7 cellular contexts compared by ENCODE assay signal in the genomic region with DNA sequence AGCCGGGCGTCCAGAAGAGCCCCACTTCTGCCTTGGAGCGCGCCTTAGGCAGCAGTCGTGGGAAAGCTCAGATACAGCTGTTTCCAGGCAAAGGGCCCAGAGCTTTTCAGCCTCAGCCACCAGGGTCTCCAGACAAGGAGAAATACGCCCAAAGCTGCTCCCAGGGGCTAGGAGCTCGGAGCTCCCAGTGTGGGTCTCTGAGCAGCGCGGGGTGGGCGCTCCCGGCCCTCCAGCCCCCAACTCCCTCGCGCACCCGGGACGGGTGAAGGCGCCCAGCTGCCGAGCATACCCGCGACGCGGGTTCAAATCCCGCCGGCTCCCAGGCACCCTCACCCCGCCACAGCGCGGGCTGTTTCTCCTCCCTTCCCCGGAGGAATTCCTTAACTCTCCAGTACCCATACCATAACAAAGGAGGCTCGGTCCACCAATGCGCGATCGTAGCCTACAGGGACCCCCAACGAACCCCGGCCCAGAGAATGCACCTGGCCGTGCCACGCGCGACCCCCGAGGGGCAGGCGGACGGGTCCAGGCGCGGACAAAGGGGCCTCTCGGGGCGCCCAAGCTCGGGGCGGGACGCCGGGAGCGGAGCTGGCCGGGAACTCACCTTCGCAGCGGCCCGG. TPM values are rescaled to one million over a fixed set of nuclear protein-coding genes. Genes with fewer than 3 reads are reported as not detected.
DNase-seq lines count a peak whose midpoint lies in the region; ATAC-seq, FAIRE-seq and TF ChIP-seq lines count a peak whose summit lies in the region.

No MANE protein-coding gene starts in this region.

- peaks cover 3% of the 10 kb centered on the region for H3K79me1 ChIP-seq in mesenchymal stem cell (replicated peaks; ENCODE audit: low read length, poor library complexity, severe bottlenecking)

- H3K4me3 ChIP-seq in Panc1 (ENCODE audit: low read depth in 2 of 2, low read length in 2 of 2) (peak overlapping the region; percentile 11 to 37; a peak in 3 of 4 replicates), endothelial cell of umbilical vein (replicated peaks in 1 of 3; ENCODE audit: insufficient read depth in 1 of 3, low read depth in 1 of 3, low read length in 3 of 3) (peak overlapping the region; percentile 64 to 83 (median 71)), mesenchymal stem cell (ENCODE audit: insufficient read depth in 1 of 2, low read depth in 1 of 2, low read length in 2 of 2) (peak overlapping the region; percentile 75 to 94), tibial artery (peak overlapping the region; percentile 79 to 97)

- peak overlapping the region; percentile 29 to 60 for H2BK12ac ChIP-seq in mesenchymal stem cell (ENCODE audit: low read length in 2 of 2)

- dilution Hi-C loops in endothelial cell of umbilical vein (cut with MboI; ENCODE audit: extremely low pct_ligation_motif_present, low sequenced_read_pairs), result no loop called here

- no peaks in the 10 kb centered on the region for H3K9me1 ChIP-seq in endothelial cell of umbilical vein (replicated peaks; ENCODE audit: control insufficient read depth, extremely low read depth, insufficient read depth, low read length)

- under 1% methylated on average over 52 of the region's 53 CpGs for WGBS in mesenchymal stem cell

- H3K4ac ChIP-seq in mesenchymal stem cell (ENCODE audit: low read depth in 1 of 2, low read length in 2 of 2), result peak overlapping the region; percentile 76 to 96

- peak overlapping the region; percentile 79 for H3K4me2 ChIP-seq in endothelial cell of umbilical vein (ENCODE audit: insufficient read depth, low read length)
- peak overlapping the region; percentile 69 for H3K4me2 ChIP-seq in mesenchymal stem cell (ENCODE audit: low read length, poor library complexity, severe bottlenecking)

- H3K27me3 ChIP-seq in Panc1 (ENCODE audit: control insufficient read depth, insufficient read depth, low read length) (peaks cover 9% of the 10 kb centered on the region), endothelial cell of umbilical vein (ENCODE audit: control insufficient read depth in 2 of 2, insufficient read depth in 2 of 2, low read length in 2 of 2) (no peaks in the 10 kb centered on the region), mesenchymal stem cell (ENCODE audit: control insufficient read depth in 1 of 2, insufficient read depth in 1 of 2, low read length in 2 of 2) (no peaks in the 10 kb centered on the region), tibial artery (no peaks in the 10 kb centered on the region)

- H3K4me1 ChIP-seq in Panc1 (ENCODE audit: control insufficient read depth, insufficient read depth, low read length), result no peaks in the 10 kb centered on the region
- H3K4me1 ChIP-seq in endothelial cell of umbilical vein (ENCODE audit: control insufficient read depth, extremely low read depth, insufficient read depth, low read length), result peaks cover 64% of the 10 kb centered on the region
- H3K4me1 ChIP-seq in mesenchymal stem cell (ENCODE audit: control insufficient read depth, insufficient read depth, low read depth, low read length), result peaks cover 29% of the 10 kb centered on the region
- peaks cover 0 to 63% (median 42%) of the 10 kb centered on the region in 4 donors for H3K4me1 ChIP-seq in tibial artery

- H2AK5ac ChIP-seq in mesenchymal stem cell (ENCODE audit: low read length, severe bottlenecking), result no peak overlapping the region

- no peak for TF ChIP-seq POLR2A in endothelial cell of umbilical vein (IDR thresholded peaks at IDR 0.05; ENCODE audit: low read depth, low read length)

- CTCF ChIA-PET in Panc1 (lab: Charles Lee) (interaction anchor here (0.7 kb wide), 1 partner anchor 638 kb away, joined by 4 read pairs; no protein-coding TSS in a partner anchor), endothelial cell of umbilical vein (lab: Charles Lee) (interaction anchor here (0.7 to 5.0 kb wide), 20 partner anchors 7 to 105 kb away, joined by 3 to 43 read pairs (median 4); no protein-coding TSS in a partner anchor)

- DNase-seq in Panc1 (ENCODE audit: low read depth, low spot score), result no peak
- peak; percentile 59 for DNase-seq in endothelial cell of umbilical vein (ENCODE audit: low read depth, low spot score)
- DNase-seq in mesenchymal stem cell, result peak; percentile 62
- DNase-seq in tibial artery, result peak in 1 of 2 donors; percentile 65
- DNase-seq in NOMO-1 (lab: John Stamatoyannopoulos, UW; ENCODE audit: unreplicated experiment in 2 of 2), result no peak
- DNase-seq in GM19240 (ENCODE audit: insufficient read length, low spot score), result no peak
- DNase-seq in NOMO-1 treated with dmso at 0.1 percent for 144 hours (lab: John Stamatoyannopoulos, UW; ENCODE audit: unreplicated experiment), result no peak

- POLR2A ChIA-PET in Panc1 (lab: Charles Lee) (interaction anchor here (0.6 kb wide), 1 partner anchor 12 kb away, joined by 10 read pairs; no protein-coding TSS in a partner anchor), endothelial cell of umbilical vein (lab: Charles Lee) (interaction anchor here (0.9 to 1.2 kb wide), 3 partner anchors 17 to 409 kb away, joined by 3 to 4 read pairs (median 4); no protein-coding TSS in a partner anchor)

- no peak for TF ChIP-seq CTCF in Panc1 (IDR thresholded peaks at IDR 0.05)
- TF ChIP-seq CTCF in endothelial cell of umbilical vein (IDR thresholded peaks at IDR 0.05; ENCODE audit: extremely low read depth in 1 of 2, insufficient read depth in 1 of 2, low read depth in 1 of 2, low read length in 2 of 2), result no peak
- TF ChIP-seq CTCF in tibial artery (IDR thresholded peaks at IDR 0.05), result no peak

- no peak for FAIRE-seq in endothelial cell of umbilical vein (lab: Jason Lieb, UNC)

- H2BK5ac ChIP-seq in mesenchymal stem cell (ENCODE audit: low read depth, low read length, poor library complexity, severe bottlenecking), result peak overlapping the region; percentile 91

- no peak for ATAC-seq in Panc1

- peak overlapping the region; percentile 93 for H4K91ac ChIP-seq in mesenchymal stem cell (ENCODE audit: low read length)

- in situ Hi-C loops in Panc1 (cut with HindIII; ENCODE audit: low pct_unique_long_range_greater_than_20kb, low sequenced_read_pairs), result no loop called here

- H3K18ac ChIP-seq in mesenchymal stem cell (ENCODE audit: low read depth in 1 of 2, low read length in 2 of 2), result peak overlapping the region; percentile 88 to 94

- H2AFZ ChIP-seq in endothelial cell of umbilical vein (ENCODE audit: low read depth, low read length) (no peak overlapping the region), mesenchymal stem cell (ENCODE audit: low read depth, low read length) (no peak overlapping the region)

- H3K9ac ChIP-seq in endothelial cell of umbilical vein (replicated peaks; ENCODE audit: extremely low read depth, insufficient read depth, low read length) (peak overlapping the region; percentile 74), mesenchymal stem cell (ENCODE audit: low read length) (peak overlapping the region; percentile 86)

- H4K8ac ChIP-seq in mesenchymal stem cell (ENCODE audit: low read length), result peak overlapping the region; percentile 73

- peak overlapping the region; percentile 94 for H2BK15ac ChIP-seq in mesenchymal stem cell (ENCODE audit: low read depth, poor library complexity, severe bottlenecking)

- H3K9me3 ChIP-seq in Panc1 (ENCODE audit: control insufficient read depth, insufficient read depth, low read depth, low read length), result no peaks in the 10 kb centered on the region
- no peaks in the 10 kb centered on the region for H3K9me3 ChIP-seq in endothelial cell of umbilical vein (replicated peaks; ENCODE audit: control insufficient read depth, insufficient read depth, low read length)
- H3K9me3 ChIP-seq in mesenchymal stem cell (ENCODE audit: control insufficient read depth, low read length), result no peaks in the 10 kb centered on the region
- no peaks in the 10 kb centered on the region for H3K9me3 ChIP-seq in tibial artery

- no peaks in the 10 kb centered on the region for H3K36me3 ChIP-seq in Panc1 (ENCODE audit: control insufficient read depth, insufficient read depth, low read length)
- H3K36me3 ChIP-seq in endothelial cell of umbilical vein (ENCODE audit: control insufficient read depth in 2 of 2, extremely low read depth in 1 of 2, insufficient read depth in 2 of 2, low read length in 2 of 2), result peaks cover 2 to 7% of the 10 kb centered on the region in 2 experiments
- H3K36me3 ChIP-seq in mesenchymal stem cell (ENCODE audit: control insufficient read depth in 1 of 2, insufficient read depth in 2 of 2, low read depth in 1 of 2, low read length in 2 of 2), result peaks cover 9 to 23% of the 10 kb centered on the region in 2 experiments
- peaks cover 0 to 8% (median 0%) of the 10 kb centered on the region in 3 donors for H3K36me3 ChIP-seq in tibial artery

- H3K27ac ChIP-seq in Panc1 (ENCODE audit: low read length) (no peak overlapping the region), endothelial cell of umbilical vein (ENCODE audit: insufficient read depth, low read depth, low read length) (peak overlapping the region; percentile 59), mesenchymal stem cell (ENCODE audit: low read length, poor library complexity, severe bottlenecking) (peak overlapping the region; percentile 70), tibial artery (peak overlapping the region; percentile 96 to 99)

- H2BK120ac ChIP-seq in mesenchymal stem cell (ENCODE audit: low read depth, low read length), result peak overlapping the region; percentile 87

- no TSS peak for BruUV-seq in Panc1 (replicated peaks; lab: Mats Ljungman, UMichigan)
- BruUV-seq in endothelial cell of umbilical vein (replicated peaks; lab: Mats Ljungman, UMichigan), result no TSS peak

- H3K23ac ChIP-seq in mesenchymal stem cell (ENCODE audit: low read length in 2 of 2), result peak overlapping the region in 1 of 2 experiments; percentile 89

- peak overlapping the region in 1 of 2 experiments; percentile 94 for H3K14ac ChIP-seq in mesenchymal stem cell (ENCODE audit: low read length in 2 of 2)

- intact Hi-C loops in Panc1 (cut with micrococcal nuclease; ENCODE audit: unreplicated experiment) (no loop called here), endothelial cell of umbilical vein (cut with micrococcal nuclease) (loop anchor here (1.0 to 2.0 kb wide), 4 partner anchors 8 to 74 kb away; no protein-coding TSS in a partner anchor), tibial artery (cut with DNase I; ENCODE audit: low total_unique reads) (loop anchor here (10.0 kb wide), 1 partner anchor 82 kb away; no protein-coding TSS in a partner anchor)

- peaks cover under 1% of the 10 kb centered on the region for H4K20me1 ChIP-seq in endothelial cell of umbilical vein (replicated peaks; ENCODE audit: control insufficient read depth, extremely low read depth, insufficient read depth, low read length)

- peaks cover 93% of the 10 kb centered on the region for H3K79me2 ChIP-seq in endothelial cell of umbilical vein (ENCODE audit: control insufficient read depth, insufficient read depth, low read length)

RNA-seq across cellular contexts. Expression of a gene that starts 0.5 kb away (rescaled TPM):
- 1.1 TPM for total RNA-seq in Panc1 (2021; ENCODE audit: unreplicated experiment)
- 0.42 TPM for polyA plus RNA-seq in Panc1 (2012; ENCODE audit: insufficient read length)
- 1,119 and 1,341 TPM in 2 replicates for total RNA-seq in endothelial cell of umbilical vein
- polyA plus RNA-seq in endothelial cell of umbilical vein, result 379 and 384 TPM in 2 replicates
- polyA plus RNA-seq in endothelial cell of umbilical vein (2011; cell fraction: cytosol; rRNA removed), result 305 and 353 TPM in 2 replicates
- polyA plus RNA-seq in endothelial cell of umbilical vein (2011; cell fraction: nucleus; rRNA removed), result 509 and 510 TPM in 2 replicates
- polyA plus RNA-seq in endothelial cell of umbilical vein (2012), result 493 and 639 TPM in 2 replicates
- 611 and 680 TPM in 2 replicates for polyA minus RNA-seq in endothelial cell of umbilical vein
- polyA minus RNA-seq in endothelial cell of umbilical vein (2011; cell fraction: cytosol; rRNA and poly(A)+ RNA removed), result 2.3 TPM
- polyA minus RNA-seq in endothelial cell of umbilical vein (2011; cell fraction: nucleus; rRNA and poly(A)+ RNA removed), result 490 and 493 TPM in 2 replicates
- polyA plus RNA-seq in mesenchymal stem cell (2013, experiment 1 of 2), result 2,271 TPM
- 2,270 TPM for polyA plus RNA-seq in mesenchymal stem cell (2013, experiment 2 of 2)

RNA-seq across cellular contexts. Expression of a gene that starts 0.6 kb away (rescaled TPM):
- total RNA-seq in Panc1 (2021; ENCODE audit: unreplicated experiment) (3.0 TPM), endothelial cell of umbilical vein (792 and 935 TPM in 2 replicates)
- 2.7 TPM for polyA plus RNA-seq in Panc1 (2012; ENCODE audit: insufficient read length)
- 940 and 1,366 TPM in 2 replicates for polyA plus RNA-seq in endothelial cell of umbilical vein
- polyA plus RNA-seq in endothelial cell of umbilical vein (2011; cell fraction: cytosol; rRNA removed), result 563 and 570 TPM in 2 replicates
- 716 and 1,073 TPM in 2 replicates for polyA plus RNA-seq in endothelial cell of umbilical vein (2011; cell fraction: nucleus; rRNA removed)
- 398 and 736 TPM in 2 replicates for polyA plus RNA-seq in endothelial cell of umbilical vein (2012)
- polyA minus RNA-seq in endothelial cell of umbilical vein, result 769 and 809 TPM in 2 replicates
- polyA minus RNA-seq in endothelial cell of umbilical vein (2011; cell fraction: cytosol; rRNA and poly(A)+ RNA removed), result 4.8 TPM
- 669 and 809 TPM in 2 replicates for polyA minus RNA-seq in endothelial cell of umbilical vein (2011; cell fraction: nucleus; rRNA and poly(A)+ RNA removed)
- polyA plus RNA-seq in mesenchymal stem cell (2013, experiment 1 of 2), result 2,099 TPM
- 2,053 TPM for polyA plus RNA-seq in mesenchymal stem cell (2013, experiment 2 of 2)

Comparison
In these comparisons a context has a peak if more than half of its experiments do, and no peak if none do; other contexts are left out.
1. DNase-seq: peak in endothelial cell of umbilical vein (single experiment) and mesenchymal stem cell (single experiment); none in Panc1 (single experiment), NOMO-1 (0 of 2), GM19240 (single experiment) and NOMO-1 treated with dmso at 0.1 percent for 144 hours (single experiment).
2. H3K4me3 ChIP-seq: peak in every context shown above with its lines; median percentile 88 in tibial artery; 84 in mesenchymal stem cell; 71 in endothelial cell of umbilical vein; 24 in Panc1.
3. RNA of a gene that starts 0.5 kb away (total RNA-seq): 1,119 to 1,341 TPM in endothelial cell of umbilical vein; 1.1 TPM in Panc1 (single experiment); every median in the first group is over 100 times any median in the second.
4. RNA of a gene that starts 0.6 kb away (total RNA-seq): 792 to 935 TPM in endothelial cell of umbilical vein; 3.0 TPM in Panc1 (single experiment); every median in the first group is over 100 times any median in the second.